9 cellular contexts compared by ENCODE assay signal in genomic region chr22:45317551-45318167, GRCh38. TPM values are rescaled to one million over a fixed set of nuclear protein-coding genes. Genes with fewer than 3 reads are reported as not detected.
DNase-seq lines count a peak whose midpoint lies in the region; ATAC-seq and TF ChIP-seq lines count a peak whose summit lies in the region.
"Had no signal": no experiment of that assay in that cellular context is flagged by ENCODE, and none has a peak within 500 bp of the region (broad histone marks: within the 10 kb centered on the region; RNA-seq: fewer than 3 reads in every experiment).

No MANE protein-coding gene starts in this region.

- TF ChIP-seq POLR2A in prostate gland (IDR thresholded peaks at IDR 0.05) = peak; percentile 42

- intact Hi-C loops in prostate gland (cut with DNase I) = loop anchor here (5.0 kb wide), 1 partner anchor 235 kb away; no protein-coding TSS in a partner anchor

- H3K4me3 ChIP-seq in ACC112 (ENCODE audit: low read depth, low read length) (no peak overlapping the region), HEK293 (ENCODE audit: low read depth, low read length) (no peak overlapping the region), prostate gland (no peak overlapping the region)

- POLR2A ChIA-PET in HEK293 (lab: Yijun Ruan, JAX) = no interaction called here

- no peaks in the 10 kb centered on the region for H3K9me3 ChIP-seq in HEK293 (ENCODE audit: control insufficient read depth, insufficient read depth, low read depth, low read length)
- no peaks in the 10 kb centered on the region for H3K9me3 ChIP-seq in prostate gland

- DNase-seq in activated CD4-positive, alpha-beta T cell treated with anti-CD3 and anti-CD28 coated beads, Interleukin-2, amount 50 U/mL, for 1 hour = peak; percentile 51
- DNase-seq in fibroblast of the conjunctiva (ENCODE audit: low read depth) (peak; percentile 49), prostate gland (ENCODE audit: low spot score) (peak; percentile 87), SKM-1 treated with dmso at 0.1 percent for 144 hours (lab: John Stamatoyannopoulos, UW; ENCODE audit: unreplicated experiment) (no peak)
- no peak for DNase-seq in effector CD8-positive, alpha-beta T cell (lab: John Stamatoyannopoulos, UW)

- TF ChIP-seq CTCF in HEK293 (tag by site-specific recombination; IDR thresholded peaks at IDR 0.05) (peak; percentile 76), prostate gland (IDR thresholded peaks at IDR 0.05) (peak in 3 of 4 experiments; percentile 41 to 77 (median 75))

- CTCF ChIA-PET in HEK293 (lab: Yijun Ruan, JAX) = interaction anchor here (0.6 to 2.1 kb wide), 12 partner anchors 10 to 973 kb away, joined by 3 to 7 read pairs (median 3); no protein-coding TSS in a partner anchor

- H3K27ac ChIP-seq in ACC112 (ENCODE audit: low read depth, low read length) (peak overlapping the region; percentile 59), HEK293 (ENCODE audit: extremely low read depth, low read depth, low read length) (peak overlapping the region; percentile 60), prostate gland (peak overlapping the region; percentile 87 to 91)

- no peaks in the 10 kb centered on the region for H3K27me3 ChIP-seq in ACC112 (ENCODE audit: insufficient read depth, low read length)
- no peaks in the 10 kb centered on the region for H3K27me3 ChIP-seq in prostate gland (replicated peaks; ENCODE audit: insufficient read depth)

- H3K4me1 ChIP-seq in ACC112 (ENCODE audit: control insufficient read depth, insufficient read depth, low read length, unreplicated experiment) (peaks cover 14% of the 10 kb centered on the region), HEK293 (ENCODE audit: control insufficient read depth, insufficient read depth, low read length) (peaks cover 27% of the 10 kb centered on the region), prostate gland (replicated peaks) (peaks cover 28% of the 10 kb centered on the region)

- H3K36me3 ChIP-seq in ACC112 (ENCODE audit: insufficient read depth, low read length) (no peaks in the 10 kb centered on the region), HEK293 (ENCODE audit: control insufficient read depth in 2 of 2, insufficient read depth in 1 of 2, low read length in 2 of 2) (peaks cover 3 to 10% of the 10 kb centered on the region in 2 experiments; a peak in 2 of 3 replicates), prostate gland (no peaks in the 10 kb centered on the region)

- H2AFZ ChIP-seq in ACC112 (ENCODE audit: low read length, unreplicated experiment) = peak overlapping the region; percentile 31

- ATAC-seq in HG02678 (IDR thresholded peaks at IDR 0.05; ENCODE audit: unreplicated experiment) = no peak

- 14% methylated on average over 19 of the region's 19 CpGs for WGBS in prostate gland

- H3K79me2 ChIP-seq in ACC112 (ENCODE audit: control insufficient read depth, insufficient read depth, low read length, unreplicated experiment) = peaks cover 19% of the 10 kb centered on the region

TF ChIP-seq in HEK293, 187 proteins besides CTCF, POLR2A, EP300 and RAD21 (continues in another document):
- TF ChIP-seq EGR2 (tag by site-specific recombination; IDR thresholded peaks at IDR 0.05; ENCODE audit: low read depth) = 0 out of 2 replicates have a peak, but pooled peaks have one; percentile 20
- TF ChIP-seq ZNF654 (tag by site-specific recombination; IDR thresholded peaks at IDR 0.05; ENCODE audit: low read depth) = no peak
- TF ChIP-seq ZNF670 (tag by site-specific recombination; IDR thresholded peaks at IDR 0.05; ENCODE audit: low read depth) = no peak
- peak; percentile 88 for TF ChIP-seq KLF9 (tag by site-specific recombination; IDR thresholded peaks at IDR 0.05; ENCODE audit: low read depth)
- no peak for TF ChIP-seq ZNF404 (tag by site-specific recombination; IDR thresholded peaks at IDR 0.05)
- TF ChIP-seq ZNF48 (tag by site-specific recombination; IDR thresholded peaks at IDR 0.05) = no peak
- TF ChIP-seq, protein P1, sequence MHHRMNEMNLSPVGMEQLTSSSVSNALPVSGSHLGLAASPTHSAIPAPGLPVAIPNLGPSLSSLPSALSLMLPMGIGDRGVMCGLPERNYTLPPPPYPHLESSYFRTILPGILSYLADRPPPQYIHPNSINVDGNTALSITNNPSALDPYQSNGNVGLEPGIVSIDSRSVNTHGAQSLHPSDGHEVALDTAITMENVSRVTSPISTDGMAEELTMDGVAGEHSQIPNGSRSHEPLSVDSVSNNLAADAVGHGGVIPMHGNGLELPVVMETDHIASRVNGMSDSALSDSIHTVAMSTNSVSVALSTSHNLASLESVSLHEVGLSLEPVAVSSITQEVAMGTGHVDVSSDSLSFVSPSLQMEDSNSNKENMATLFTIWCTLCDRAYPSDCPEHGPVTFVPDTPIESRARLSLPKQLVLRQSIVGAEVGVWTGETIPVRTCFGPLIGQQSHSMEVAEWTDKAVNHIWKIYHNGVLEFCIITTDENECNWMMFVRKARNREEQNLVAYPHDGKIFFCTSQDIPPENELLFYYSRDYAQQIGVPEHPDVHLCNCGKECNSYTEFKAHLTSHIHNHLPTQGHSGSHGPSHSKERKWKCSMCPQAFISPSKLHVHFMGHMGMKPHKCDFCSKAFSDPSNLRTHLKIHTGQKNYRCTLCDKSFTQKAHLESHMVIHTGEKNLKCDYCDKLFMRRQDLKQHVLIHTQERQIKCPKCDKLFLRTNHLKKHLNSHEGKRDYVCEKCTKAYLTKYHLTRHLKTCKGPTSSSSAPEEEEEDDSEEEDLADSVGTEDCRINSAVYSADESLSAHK (tag by site-specific recombination; IDR thresholded peaks at IDR 0.05) = 0 out of 2 replicates have a peak, but pooled peaks have one; percentile 11
- TF ChIP-seq IKZF3 (tag by site-specific recombination; IDR thresholded peaks at IDR 0.05) = peak; percentile 35; the same call in 1 of the 2 replicates
- TF ChIP-seq HIC1 (tag by site-specific recombination; IDR thresholded peaks at IDR 0.05) = peak; percentile 43; the same call in 1 of the 2 replicates
- no peak for TF ChIP-seq ZNF426 (tag by site-specific recombination; IDR thresholded peaks at IDR 0.05)
- no peak for TF ChIP-seq ZNF155 (tag by site-specific recombination; IDR thresholded peaks at IDR 0.05)
- no peak for TF ChIP-seq ZNF660 (tag by site-specific recombination; IDR thresholded peaks at IDR 0.05)
- peak; percentile 15; the same call in 1 of the 2 replicates for TF ChIP-seq OSR2 (tag by site-specific recombination; IDR thresholded peaks at IDR 0.05)
- 0 out of 2 replicates have a peak, but pooled peaks have one; percentile 20 for TF ChIP-seq KLF8 (tag by site-specific recombination; IDR thresholded peaks at IDR 0.05)
- TF ChIP-seq ZBTB8A (tag by site-specific recombination; IDR thresholded peaks at IDR 0.05) = peak; percentile 37; the same call in 1 of the 2 replicates
- TF ChIP-seq, protein P2, sequence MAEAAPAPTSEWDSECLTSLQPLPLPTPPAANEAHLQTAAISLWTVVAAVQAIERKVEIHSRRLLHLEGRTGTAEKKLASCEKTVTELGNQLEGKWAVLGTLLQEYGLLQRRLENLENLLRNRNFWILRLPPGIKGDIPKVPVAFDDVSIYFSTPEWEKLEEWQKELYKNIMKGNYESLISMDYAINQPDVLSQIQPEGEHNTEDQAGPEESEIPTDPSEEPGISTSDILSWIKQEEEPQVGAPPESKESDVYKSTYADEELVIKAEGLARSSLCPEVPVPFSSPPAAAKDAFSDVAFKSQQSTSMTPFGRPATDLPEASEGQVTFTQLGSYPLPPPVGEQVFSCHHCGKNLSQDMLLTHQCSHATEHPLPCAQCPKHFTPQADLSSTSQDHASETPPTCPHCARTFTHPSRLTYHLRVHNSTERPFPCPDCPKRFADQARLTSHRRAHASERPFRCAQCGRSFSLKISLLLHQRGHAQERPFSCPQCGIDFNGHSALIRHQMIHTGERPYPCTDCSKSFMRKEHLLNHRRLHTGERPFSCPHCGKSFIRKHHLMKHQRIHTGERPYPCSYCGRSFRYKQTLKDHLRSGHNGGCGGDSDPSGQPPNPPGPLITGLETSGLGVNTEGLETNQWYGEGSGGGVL (tag by site-specific recombination; IDR thresholded peaks at IDR 0.05) = no peak
- TF ChIP-seq SP2 (tag by site-specific recombination; IDR thresholded peaks at IDR 0.05) = peak; percentile 35
- no peak for TF ChIP-seq ZNF501 (tag by site-specific recombination; IDR thresholded peaks at IDR 0.05)
- TF ChIP-seq KLF10 (tag by site-specific recombination; IDR thresholded peaks at IDR 0.05) = peak; percentile 96
- no peak for TF ChIP-seq ZNF580 (tag by site-specific recombination; IDR thresholded peaks at IDR 0.05)
- no peak for TF ChIP-seq ZNF514 (tag by site-specific recombination; IDR thresholded peaks at IDR 0.05)
- peak; percentile 58 for TF ChIP-seq ZFHX2 (tag by site-specific recombination; conservative IDR thresholded peaks at IDR 0.05)
- TF ChIP-seq ZNF10 (tag by site-specific recombination; IDR thresholded peaks at IDR 0.05) = no peak
- no peak for TF ChIP-seq ZSCAN23 (tag by site-specific recombination; IDR thresholded peaks at IDR 0.05)
- peak; percentile 98 for TF ChIP-seq ZNF600 (tag by site-specific recombination; IDR thresholded peaks at IDR 0.05)
- no peak for TF ChIP-seq ZNF596 (tag by site-specific recombination; IDR thresholded peaks at IDR 0.05)
- TF ChIP-seq OVOL3 (tag by site-specific recombination; IDR thresholded peaks at IDR 0.05) = no peak

RNA-seq across cellular contexts. Expression of gene FAM118A, which starts 7.9 kb away (rescaled TPM):
- 100 to 1,000 TPM in 1 of 2 donors, 10 to 100 TPM in 1; 60.8 to 215 TPM for total RNA-seq in prostate gland

RNA-seq across cellular contexts. Expression of gene UPK3A, which starts 32.9 kb away (rescaled TPM):
- total RNA-seq in prostate gland = 100 to 1,000 TPM in 1 of 2 donors, 10 to 100 TPM in 1; 12.6 to 103 TPM
- total RNA-seq: glomerular endothelial cell had no signal

Comparison
In these comparisons a context has a peak if more than half of its experiments do, and no peak if none do; other contexts are left out.
1. DNase-seq: peak in activated CD4-positive, alpha-beta T cell treated with anti-CD3 and anti-CD28 coated beads, Interleukin-2, amount 50 U/mL, for 1 hour (single experiment), fibroblast of the conjunctiva (single experiment) and prostate gland (single experiment); none in SKM-1 treated with dmso at 0.1 percent for 144 hours (single experiment) and effector CD8-positive, alpha-beta T cell (single experiment).
2. Peak in every context shown above with its lines, with median percentiles within 50 percentile points of each other: H3K27ac ChIP-seq.